8 cellular contexts compared by ENCODE assay signal in genomic region chr2:238720232-238720672, GRCh38.
A peak's percentile ranks its signal among the peaks of the same experiment; 100 is the strongest.
DNase-seq lines count a peak whose midpoint lies in the region; ATAC-seq and TF ChIP-seq lines count a peak whose summit lies in the region.

No MANE protein-coding gene starts in this region.

- H3K27ac ChIP-seq in gastroesophageal sphincter, result no peak overlapping the region

- DNase-seq in activated CD4-positive, CD25-positive, alpha-beta regulatory T cell treated with anti-CD3 and anti-CD28 coated beads, Interleukin-2, amount 50 U/mL, for 72 hours, result peak; percentile 50
- DNase-seq in NCI-H226 (peak; percentile 71), activated T-cell treated with anti-CD3 and anti-CD28 coated beads for 24 hours (ENCODE audit: low read depth) (peak; percentile 38), SK-N-DZ (ENCODE audit: low spot score) (no peak), NCI-H2107 (lab: John Stamatoyannopoulos, UW) (no peak)
- peak; percentile 8 to 57 for DNase-seq in stimulated activated CD4-positive, alpha-beta T cell treated with anti-CD3 and anti-CD28 coated beads, Interleukin-12 subunit alpha, Interleukin-12 subunit beta, amount 100 ng/mL, for 24 hours (ENCODE audit: low read depth in 2 of 2)

- H3K36me3 ChIP-seq in gastroesophageal sphincter, result no peaks in the 10 kb centered on the region

- ATAC-seq in activated CD4-positive, CD25-positive, alpha-beta regulatory T cell treated with anti-CD3 and anti-CD28 coated beads, Interleukin-2, amount 50 U/mL, for 24 hours, result no peak
- peak; percentile 80 for ATAC-seq in gastroesophageal sphincter

- H3K4me1 ChIP-seq in gastroesophageal sphincter, result peaks cover 0 to 16% (median 6%) of the 10 kb centered on the region in 3 donors

- H3K27me3 ChIP-seq in gastroesophageal sphincter, result no peaks in the 10 kb centered on the region

- no peaks in the 10 kb centered on the region for H3K9me3 ChIP-seq in gastroesophageal sphincter

- TF ChIP-seq POLR2A in gastroesophageal sphincter (IDR thresholded peaks at IDR 0.05), result no peak

- TF ChIP-seq EP300 in gastroesophageal sphincter (IDR thresholded peaks at IDR 0.05), result no peak

- WGBS in gastroesophageal sphincter (ENCODE audit: low coverage in 1 of 2), 2 donors, result 70% methylated on average over 10 of the region's 15 CpGs; no CpG with 5 or more reads in 1 of the 2 donors

- peak; percentile 57 to 74 (median 66) for TF ChIP-seq CTCF in gastroesophageal sphincter (IDR thresholded peaks at IDR 0.05)

- H3K4me3 ChIP-seq in gastroesophageal sphincter, result no peak overlapping the region

Comparison
In these comparisons a context has a peak if more than half of its experiments do, and no peak if none do; other contexts are left out.
1. DNase-seq: peak in activated CD4-positive, CD25-positive, alpha-beta regulatory T cell treated with anti-CD3 and anti-CD28 coated beads, Interleukin-2, amount 50 U/mL, for 72 hours (single experiment), NCI-H226 (single experiment), activated T-cell treated with anti-CD3 and anti-CD28 coated beads for 24 hours (single experiment) and stimulated activated CD4-positive, alpha-beta T cell treated with anti-CD3 and anti-CD28 coated beads, Interleukin-12 subunit alpha, Interleukin-12 subunit beta, amount 100 ng/mL, for 24 hours (2 of 2); none in SK-N-DZ (single experiment) and NCI-H2107 (single experiment).